In the genomic region with DNA sequence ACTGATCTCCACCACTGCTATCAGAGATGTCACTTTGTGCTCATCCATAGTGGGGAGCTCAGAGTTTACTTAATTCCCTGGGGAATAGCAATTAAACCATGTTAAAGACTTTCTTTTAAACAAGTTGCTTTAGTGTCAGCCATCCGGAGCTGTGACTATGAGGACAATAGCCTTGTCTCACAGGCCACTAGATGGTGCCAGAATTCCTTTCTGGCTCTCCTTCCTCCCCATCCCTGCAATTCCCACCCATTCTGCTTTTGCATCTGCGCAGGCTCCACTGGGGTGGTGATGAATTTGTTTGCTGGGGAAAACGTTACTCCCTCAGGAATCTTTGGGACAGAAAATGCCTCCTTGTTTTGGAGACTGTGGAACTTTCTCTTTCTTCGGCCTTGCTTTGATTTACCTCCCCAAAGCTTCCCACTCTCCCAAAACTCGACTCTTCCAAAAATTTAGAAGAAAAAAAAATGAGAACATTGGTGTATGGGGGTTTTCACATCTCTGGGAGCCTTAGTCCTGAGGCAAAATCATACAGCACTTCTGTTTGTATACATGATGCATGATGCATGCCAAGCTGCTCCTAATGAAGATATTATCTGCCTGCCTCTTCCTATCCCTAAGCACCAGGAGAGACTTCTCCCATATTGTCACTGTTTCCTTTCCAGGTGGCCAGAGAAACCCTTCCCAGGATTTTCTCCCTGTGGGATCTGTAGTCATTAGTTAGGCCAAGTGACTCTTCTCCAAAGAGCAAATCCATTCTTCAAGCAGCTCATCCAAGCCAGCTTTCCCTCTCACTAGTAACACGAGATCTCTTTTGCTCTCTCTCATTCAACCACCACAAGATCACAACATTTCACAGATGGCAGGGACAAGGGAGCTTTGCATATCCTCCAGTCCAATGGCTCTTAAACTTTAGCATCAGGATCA, we compare ENCODE assay signal across 8 cellular contexts.
DNase-seq lines count a peak whose midpoint lies in the region; ATAC-seq, FAIRE-seq and TF ChIP-seq lines count a peak whose summit lies in the region.

No MANE protein-coding gene starts in this region.

- peak; percentile 39 to 74 (median 65) for TF ChIP-seq CTCF in keratinocyte (optimal IDR thresholded peaks at IDR 0.05 in 1 of 3, IDR thresholded peaks at IDR 0.05 in 1 of 3, conservative IDR thresholded peaks at IDR 0.05 in 1 of 3; ENCODE audit: extremely low read depth in 1 of 3, insufficient read depth in 2 of 3, low read length in 3 of 3)

- no peaks in the 10 kb centered on the region for H3K27me3 ChIP-seq in keratinocyte (ENCODE audit: control insufficient read depth, extremely low read depth, insufficient read depth, low read length)

- no peak overlapping the region for H3K27ac ChIP-seq in keratinocyte (ENCODE audit: control insufficient read depth, insufficient read depth, low read length)

- no peaks in the 10 kb centered on the region for H3K9me1 ChIP-seq in keratinocyte (ENCODE audit: control insufficient read depth, extremely low read depth, insufficient read depth, low read length)

- no peaks in the 10 kb centered on the region for H3K9me3 ChIP-seq in keratinocyte (ENCODE audit: control insufficient read depth, low read depth, low read length)

- H2AFZ ChIP-seq in keratinocyte (ENCODE audit: control insufficient read depth, low read length), result no peak overlapping the region

- no peak for FAIRE-seq in keratinocyte (lab: Jason Lieb, UNC)

- H4K20me1 ChIP-seq in keratinocyte (ENCODE audit: control insufficient read depth, extremely low read depth, insufficient read depth, low read length), result no peaks in the 10 kb centered on the region

- H3K4me1 ChIP-seq in keratinocyte (ENCODE audit: control insufficient read depth, extremely low read depth, insufficient read depth, low read length), result no peaks in the 10 kb centered on the region

- H3K79me2 ChIP-seq in keratinocyte (ENCODE audit: control insufficient read depth, insufficient read depth, low read length), result no peaks in the 10 kb centered on the region

- dilution Hi-C loops in keratinocyte (cut with MboI; ENCODE audit: extremely low pct_ligation_motif_present, low sequenced_read_pairs), result no loop called here

- DNase-seq in NCI-H526 (lab: John Stamatoyannopoulos, UW), result peak; percentile 0 to 53
- DNase-seq in NCI-H526 treated with DMSO at 0.1 percent for 48 hours (lab: John Stamatoyannopoulos, UW), result no peak
- peak; percentile 39 to 51 for DNase-seq in NCI-H1930 (lab: John Stamatoyannopoulos, UW)
- peak; percentile 21 for DNase-seq in amniotic epithelial cell (ENCODE audit: low read depth)
- DNase-seq in keratinocyte (ENCODE audit: low read depth, low spot score), result no peak

- H3K4me3 ChIP-seq in keratinocyte (ENCODE audit: control insufficient read depth in 2 of 3, extremely low read depth in 1 of 3, insufficient read depth in 2 of 3, low read depth in 1 of 3, low read length in 3 of 3), result no peak overlapping the region

- no peaks in the 10 kb centered on the region for H3K36me3 ChIP-seq in keratinocyte (ENCODE audit: control insufficient read depth in 2 of 2, extremely low read depth in 1 of 2, insufficient read depth in 2 of 2, low read length in 2 of 2)

- no peak overlapping the region for H3K4me2 ChIP-seq in keratinocyte (ENCODE audit: control insufficient read depth, extremely low read depth, insufficient read depth, low read depth, low read length)

- ATAC-seq in HG03045 (IDR thresholded peaks at IDR 0.05; ENCODE audit: unreplicated experiment) (no peak), GM19328 (IDR thresholded peaks at IDR 0.05; ENCODE audit: unreplicated experiment) (no peak), HG03039 (IDR thresholded peaks at IDR 0.05; ENCODE audit: unreplicated experiment) (no peak)

- H3K9ac ChIP-seq in keratinocyte (ENCODE audit: control insufficient read depth, extremely low read depth, insufficient read depth, low read length), result no peak overlapping the region

Comparison
In these comparisons a context has a peak if more than half of its experiments do, and no peak if none do; other contexts are left out.
1. DNase-seq: peak in NCI-H526 (2 of 2), NCI-H1930 (2 of 2) and amniotic epithelial cell (single experiment); none in NCI-H526 treated with DMSO at 0.1 percent for 48 hours (single experiment) and keratinocyte (single experiment).